Comparison of ENCODE assay signal across 8 cellular contexts in the genomic region with DNA sequence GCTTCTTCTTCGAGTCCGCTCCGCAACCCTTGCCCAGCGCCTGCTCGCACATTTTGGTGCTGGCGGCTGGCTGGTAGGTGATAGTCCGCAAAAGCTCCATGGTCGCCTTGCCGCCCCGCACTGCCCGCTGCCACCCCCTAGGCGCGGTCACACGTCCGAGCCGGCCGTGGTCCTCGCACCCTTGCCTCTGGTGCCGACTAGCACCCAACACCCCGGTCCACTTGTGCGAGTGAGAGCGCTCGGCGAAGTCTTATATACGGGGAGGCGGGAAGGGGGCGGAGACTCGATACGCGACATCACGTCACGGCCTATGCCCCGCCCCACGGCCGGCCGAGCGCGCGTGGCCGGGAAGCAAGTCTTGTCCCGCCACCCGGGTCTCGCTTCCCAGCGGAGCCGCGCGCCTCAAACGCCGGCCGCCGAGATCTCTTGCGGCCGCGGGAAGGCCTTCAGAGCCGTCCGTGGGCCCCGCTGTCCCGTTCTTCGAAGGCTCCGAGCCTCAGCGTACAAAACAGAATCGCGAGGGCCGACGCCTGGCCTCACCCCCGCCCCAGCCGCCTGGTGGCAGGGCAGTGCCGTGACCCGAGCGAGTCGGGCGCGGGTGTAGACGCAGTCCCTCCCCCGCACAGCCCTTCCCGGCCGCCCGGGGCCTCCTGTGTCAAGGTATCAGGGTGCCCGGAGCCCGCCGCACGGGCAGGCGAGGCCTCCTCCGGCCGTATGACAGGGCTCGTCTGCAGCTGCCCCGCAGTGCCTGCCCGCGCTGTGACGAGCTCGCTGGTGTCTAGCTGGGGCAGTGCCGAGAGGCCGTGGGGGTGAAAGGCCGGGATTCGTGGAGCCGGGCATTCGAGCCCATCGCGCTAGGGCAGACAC. TPM values are rescaled to one million over a fixed set of nuclear protein-coding genes. Genes with fewer than 3 reads are reported as not detected.
A peak's percentile ranks its signal among the peaks of the same experiment; 100 is the strongest.
DNase-seq lines count a peak whose midpoint lies in the region; ATAC-seq, FAIRE-seq and TF ChIP-seq lines count a peak whose summit lies in the region.

A gene (minus strand): TSS at position 227 of the 867 bp plus-strand sequence. CDS start 127 bp downstream, at position 100.

- H3K27ac ChIP-seq in HUES48 (ENCODE audit: low read depth, low read length) (peak within 1 kb of the TSS; percentile 44), pancreas (peak within 1 kb of the TSS; percentile 97 to 98 (median 97)), thymus (ENCODE audit: low read depth) (peak within 1 kb of the TSS; percentile 88)

- no peak for FAIRE-seq in pancreas (lab: Jason Lieb, UNC)

- H3K4me3 ChIP-seq in HUES48 (ENCODE audit: low read depth, low read length) (peak within 1 kb of the TSS; percentile 65), pancreas (peak within 1 kb of the TSS; percentile 51 to 90 (median 83)), thymus (ENCODE audit: low read length) (peak within 1 kb of the TSS; percentile 67)

- H3K9me3 ChIP-seq in HUES48 (ENCODE audit: control insufficient read depth, insufficient read depth, low read length) (no peaks in the 10 kb centered on the region), pancreas (no peaks in the 10 kb centered on the region), thymus (ENCODE audit: control insufficient read depth) (no peaks in the 10 kb centered on the region)

- H3K27ac Mint-ChIP-seq in activated naive CD8-positive, alpha-beta T cell treated with anti-CD3 and anti-CD28 coated beads for 36 hours: peak within 1 kb of the TSS; percentile 20

- H3K9me3 Mint-ChIP-seq in activated naive CD8-positive, alpha-beta T cell treated with anti-CD3 and anti-CD28 coated beads for 36 hours: no peaks in the 10 kb centered on the region

- peak; percentile 80 for ATAC-seq in GM21447 (IDR thresholded peaks at IDR 0.05; ENCODE audit: unreplicated experiment)
- ATAC-seq in pancreas: peak; percentile 81 to 92 (median 86)

- 0 to 1% methylated on average over 86 to 99 of the region's 99 CpGs for WGBS in pancreas, 2 donors
- under 1% methylated on average over 99 of the region's 99 CpGs for WGBS in thymus

- H3K9ac ChIP-seq in HUES48 (ENCODE audit: low read depth, low read length): peak within 1 kb of the TSS; percentile 47

- H3K36me3 ChIP-seq in HUES48 (ENCODE audit: control insufficient read depth, insufficient read depth, low read length) (peaks cover 30% of the 10 kb centered on the region), pancreas (peaks cover 0 to 28% (median 16%) of the 10 kb centered on the region in 3 donors), thymus (ENCODE audit: control insufficient read depth, insufficient read depth) (no peaks in the 10 kb centered on the region)

- H3K36me3 Mint-ChIP-seq in activated naive CD8-positive, alpha-beta T cell treated with anti-CD3 and anti-CD28 coated beads for 36 hours: no peaks in the 10 kb centered on the region

- DNase-seq in DMS53 treated with DMSO at 0.1 percent for 48 hours (lab: John Stamatoyannopoulos, UW; ENCODE audit: unreplicated experiment): peak; percentile 82
- peak; percentile 53 for DNase-seq in SKM-1 (lab: John Stamatoyannopoulos, UW; ENCODE audit: unreplicated experiment)
- DNase-seq in activated naive CD8-positive, alpha-beta T cell treated with anti-CD3 and anti-CD28 coated beads for 36 hours: peak; percentile 81
- peak; percentile 94 to 99 (median 98) for DNase-seq in head of caudate nucleus
- DNase-seq in pancreas: peak; percentile 89 to 99 (median 96)

- intact Hi-C loops in head of caudate nucleus (cut with DNase I): loop anchor here (2.0 to 10.0 kb wide), 3 partner anchors 215 to 961 kb away; no protein-coding TSS in a partner anchor
- intact Hi-C loops in pancreas (cut with DNase I): loop anchor here in 2 of 3 donors (5.0 to 10.0 kb wide), 7 partner anchors 573 to 1168 kb away; no protein-coding TSS in a partner anchor

- H3K4me3 Mint-ChIP-seq in activated naive CD8-positive, alpha-beta T cell treated with anti-CD3 and anti-CD28 coated beads for 36 hours: peak within 1 kb of the TSS; percentile 73

- H3K27me3 Mint-ChIP-seq in activated naive CD8-positive, alpha-beta T cell treated with anti-CD3 and anti-CD28 coated beads for 36 hours: peaks cover 6% of the 10 kb centered on the region

- H3K27me3 ChIP-seq in HUES48 (ENCODE audit: control insufficient read depth, insufficient read depth, low read length): peaks cover 16% of the 10 kb centered on the region
- H3K27me3 ChIP-seq in pancreas: no peaks in the 10 kb centered on the region
- peaks cover 7% of the 10 kb centered on the region for H3K27me3 ChIP-seq in thymus (ENCODE audit: control insufficient read depth, insufficient read depth)

- H3K4me1 Mint-ChIP-seq in activated naive CD8-positive, alpha-beta T cell treated with anti-CD3 and anti-CD28 coated beads for 36 hours: peaks cover 12% of the 10 kb centered on the region

- H3K4me1 ChIP-seq in HUES48 (ENCODE audit: control insufficient read depth, insufficient read depth, low read length) (peaks cover 13% of the 10 kb centered on the region), pancreas (peaks cover 7 to 29% (median 15%) of the 10 kb centered on the region in 3 donors), thymus (ENCODE audit: control insufficient read depth, insufficient read depth, low read length) (peaks cover 5% of the 10 kb centered on the region)

- TF ChIP-seq CTCF in pancreas (IDR thresholded peaks at IDR 0.05): peak in 2 of 4 donors; percentile 22 to 46

RNA-seq across cellular contexts. Expression of the gene that starts here (rescaled TPM):
- total RNA-seq in activated naive CD8-positive, alpha-beta T cell treated with anti-CD3 and anti-CD28 coated beads for 36 hours: 1 to 10 TPM; 2.3 to 4.1 TPM
- total RNA-seq in pancreas: 10 to 100 TPM; 16.2 to 40.3 (median 25.6) TPM
- polyA plus RNA-seq in pancreas: 10 to 100 TPM; 16.3 to 47.8 TPM
- polyA plus RNA-seq in thymus: 13.0 TPM

Comparison
In these comparisons a context has a peak if more than half of its experiments do, and no peak if none do; other contexts are left out.
1. Peak in every context shown above with its lines: DNase-seq, ATAC-seq, H3K4me3 ChIP-seq and H3K27ac ChIP-seq.
2. H3K27ac ChIP-seq: peak in every context shown above with its lines; median percentile 97 in pancreas; 88 in thymus; 44 in HUES48.